In genomic region chr9:110543631-110544051, GRCh38 we compare ENCODE assay signal across 16 cellular contexts. TPM values are rescaled to one million over a fixed set of nuclear protein-coding genes. Genes with fewer than 3 reads are reported as not detected.
DNase-seq lines count a peak whose midpoint lies in the region; ATAC-seq and TF ChIP-seq lines count a peak whose summit lies in the region.
"Had no signal": no experiment of that assay in that cellular context is flagged by ENCODE, and none has a peak within 500 bp of the region (broad histone marks: within the 10 kb centered on the region; RNA-seq: fewer than 3 reads in every experiment).

No MANE protein-coding gene starts in this region.

- H2BK12ac ChIP-seq in H9 (ENCODE audit: insufficient read length, low read depth, low read length), result no peak overlapping the region

- no peak overlapping the region for H2AK5ac ChIP-seq in H9 (ENCODE audit: insufficient read length, low read length)

- H2BK5ac ChIP-seq in H9 (ENCODE audit: insufficient read length, low read length), result no peak overlapping the region

- H4K8ac ChIP-seq in H9 (replicated peaks; ENCODE audit: insufficient read length, low read depth, low read length), result no peak overlapping the region

- no peak overlapping the region for H3K18ac ChIP-seq in H9 (ENCODE audit: insufficient read length, low read depth, low read length)

- H3K4me1 Mint-ChIP-seq in H9, result no peaks in the 10 kb centered on the region
- H3K4me1 Mint-ChIP-seq: activated CD4-positive, alpha-beta T cell treated with anti-CD3 and anti-CD28 coated beads for 36 hours; CD4-positive, alpha-beta memory T cell; stimulated activated memory B cell treated with anti-CD40 and anti-IgM and Interleukin-4, amounts not matched to agents 10 μg/mL and 1 μg/mL and 100 μg/mL, for 72 hours had no signal

- H4K91ac ChIP-seq in H9 (ENCODE audit: insufficient read length, low read depth, low read length), result no peak overlapping the region

- H2BK20ac ChIP-seq in H9 (ENCODE audit: low read depth, low read length, poor library complexity, severe bottlenecking), result no peak overlapping the region

- in situ Hi-C loops in gastrocnemius medialis (cut with MboI; ENCODE audit: low sequenced_read_pairs in 4 of 4), result loop anchor here in 1 of 4 donors (10.0 kb wide), 1 partner anchor 59 kb away; no protein-coding TSS in a partner anchor

- peak in 5 of 8 donors; percentile 20 to 52 (median 40) for ATAC-seq in heart right ventricle
- no peak for ATAC-seq in gastrocnemius medialis
- ATAC-seq in GM21619 (IDR thresholded peaks at IDR 0.05; ENCODE audit: unreplicated experiment), result no peak
- ATAC-seq in activated naive CD4-positive, alpha-beta T cell treated with anti-CD3 and anti-CD28 coated beads, Interleukin-2, amount 50 U/mL, for 72 hours, result no peak
- ATAC-seq: activated CD4-positive, alpha-beta T cell treated with anti-CD3 and anti-CD28 coated beads for 36 hours; esophagus mucosa; stimulated activated memory B cell treated with anti-CD40 and anti-IgM and Interleukin-4, amounts not matched to agents 10 μg/mL and 1 μg/mL and 100 μg/mL, for 72 hours had no signal

- H3K4me3 ChIP-seq in adipocyte (ENCODE audit: low read length), result no peak overlapping the region
- H3K4me3 ChIP-seq in heart right ventricle, result no peak overlapping the region
- H3K4me3 ChIP-seq in gastrocnemius medialis, result no peak overlapping the region
- H3K4me3 ChIP-seq: cardiac muscle cell had no signal

- TF ChIP-seq CTCF in H9 (conservative IDR thresholded peaks at IDR 0.05), result no peak
- TF ChIP-seq CTCF in heart right ventricle (IDR thresholded peaks at IDR 0.05), result no peak
- TF ChIP-seq CTCF in gastrocnemius medialis (IDR thresholded peaks at IDR 0.05 in 4 of 5, conservative IDR thresholded peaks at IDR 0.05 in 1 of 5), result no peak

- H3K9me3 ChIP-seq in H9 (ENCODE audit: control insufficient read depth, low read depth, low read length), result no peaks in the 10 kb centered on the region
- H3K9me3 ChIP-seq in adipocyte (ENCODE audit: control insufficient read depth, low read length), result no peaks in the 10 kb centered on the region
- no peaks in the 10 kb centered on the region for H3K9me3 ChIP-seq in heart right ventricle
- H3K9me3 ChIP-seq in gastrocnemius medialis, result no peaks in the 10 kb centered on the region

- no peaks in the 10 kb centered on the region for H3K79me1 ChIP-seq in H9 (ENCODE audit: insufficient read depth, low read depth, low read length, poor library complexity, severe bottlenecking)

- DNase-seq in H9, result peak; percentile 36
- no peak for DNase-seq in adipocyte (ENCODE audit: low read depth)
- peak; percentile 12 to 25 for DNase-seq in heart right ventricle
- DNase-seq in gastrocnemius medialis, result no peak
- DNase-seq in AML-193 (lab: John Stamatoyannopoulos, UW), result no peak
- DNase-seq in activated naive CD4-positive, alpha-beta T cell treated with anti-CD3 and anti-CD28 coated beads, Interleukin-2, amount 50 U/mL, for 72 hours (ENCODE audit: low spot score in 2 of 2), result no peak
- DNase-seq in stimulated activated CD4-positive, alpha-beta T cell treated with anti-CD3 and anti-CD28 coated beads, Interleukin-2, amount 100 ng/mL, for 24 hours, result no peak
- DNase-seq: activated CD4-positive, alpha-beta T cell treated with anti-CD3 and anti-CD28 coated beads for 36 hours; CD4-positive, alpha-beta memory T cell; islet precursor cell; stimulated activated CD4-positive, alpha-beta T cell treated with anti-CD3 and anti-CD28 coated beads, Interleukin-1b, Interleukin-23, amount 100 ng/mL, for 48 hours; SW 1271 had no signal

- no CpG with 5 or more reads among the region's 2 CpGs for WGBS in H9 (ENCODE audit: extremely low coverage, insufficient read length, low lambda C conversion rate)
- 40 to 59% methylated on average over 2 of the region's 2 CpGs for WGBS in heart right ventricle, 2 donors

- H3K9ac ChIP-seq in H9 (ENCODE audit: extremely low read depth, insufficient read length, low read length), result no peak overlapping the region
- H3K9ac ChIP-seq in adipocyte (ENCODE audit: low read length), result peak overlapping the region; percentile 46

- H3K27ac Mint-ChIP-seq in H9, result no peak overlapping the region
- no peak overlapping the region for H3K27ac Mint-ChIP-seq in activated naive CD4-positive, alpha-beta T cell treated with anti-CD3 and anti-CD28 coated beads, Interleukin-2, amount 50 U/mL, for 72 hours
- H3K27ac Mint-ChIP-seq: activated CD4-positive, alpha-beta T cell treated with anti-CD3 and anti-CD28 coated beads for 36 hours; CD4-positive, alpha-beta memory T cell; stimulated activated memory B cell treated with anti-CD40 and anti-IgM and Interleukin-4, amounts not matched to agents 10 μg/mL and 1 μg/mL and 100 μg/mL, for 72 hours had no signal

- no peak overlapping the region for H3K27ac ChIP-seq in H9 (ENCODE audit: insufficient read length, low read depth, low read length)
- peak overlapping the region in 7 of 10 donors; percentile 6 to 84 (median 49) for H3K27ac ChIP-seq in heart right ventricle
- peak overlapping the region in 3 of 4 donors; percentile 6 to 20 (median 12) for H3K27ac ChIP-seq in gastrocnemius medialis
- H3K27ac ChIP-seq: cardiac muscle cell had no signal

- no peak overlapping the region for H3K4ac ChIP-seq in H9 (ENCODE audit: low read depth, low read length)

- no peaks in the 10 kb centered on the region for H3K36me3 Mint-ChIP-seq in H9 (ENCODE audit: insufficient read depth in 1 of 3, low read depth in 3 of 3)
- no peaks in the 10 kb centered on the region for H3K36me3 Mint-ChIP-seq in activated naive CD4-positive, alpha-beta T cell treated with anti-CD3 and anti-CD28 coated beads, Interleukin-2, amount 50 U/mL, for 72 hours
- H3K36me3 Mint-ChIP-seq: CD4-positive, alpha-beta memory T cell; stimulated activated memory B cell treated with anti-CD40 and anti-IgM and Interleukin-4, amounts not matched to agents 10 μg/mL and 1 μg/mL and 100 μg/mL, for 72 hours had no signal

- H3K36me3 ChIP-seq in adipocyte (ENCODE audit: control insufficient read depth, insufficient read depth, low read length, severe bottlenecking) (peaks cover 65% of the 10 kb centered on the region), heart right ventricle (no peaks in the 10 kb centered on the region), gastrocnemius medialis (no peaks in the 10 kb centered on the region)
- H3K36me3 ChIP-seq: cardiac muscle cell had no signal

- no peaks in the 10 kb centered on the region for H3K79me2 ChIP-seq in H9 (ENCODE audit: insufficient read depth, low read length)

- H4K5ac ChIP-seq in H9 (ENCODE audit: insufficient read length, low read depth, low read length), result no peak overlapping the region

- peak overlapping the region; percentile 82 for H2AFZ ChIP-seq in H9 (ENCODE audit: low read length)

- intact Hi-C loops in heart right ventricle (cut with DNase I), result no loop called here
- intact Hi-C loops in gastrocnemius medialis (cut with DNase I; ENCODE audit: low total_unique reads), result no loop called here

- no peak overlapping the region for H3T11ph ChIP-seq in H9 (ENCODE audit: low read length)

- H3K4me2 ChIP-seq in H9 (ENCODE audit: insufficient read depth, insufficient read length, low read length), result no peak overlapping the region

- H3K14ac ChIP-seq in H9 (ENCODE audit: insufficient read depth, low read length), result no peak overlapping the region

- no peaks in the 10 kb centered on the region for H3K27me3 ChIP-seq in H9 (ENCODE audit: insufficient read depth, low read length)
- no peaks in the 10 kb centered on the region for H3K27me3 ChIP-seq in adipocyte (replicated peaks; ENCODE audit: control insufficient read depth, insufficient read depth, low read length)
- no peaks in the 10 kb centered on the region for H3K27me3 ChIP-seq in heart right ventricle
- H3K27me3 ChIP-seq in gastrocnemius medialis, result no peaks in the 10 kb centered on the region
- H3K27me3 ChIP-seq: cardiac muscle cell had no signal

- no peak overlapping the region for H3K23ac ChIP-seq in H9 (ENCODE audit: insufficient read length, low read depth, low read length)

- H2BK15ac ChIP-seq in H9 (ENCODE audit: low read depth, low read length), result no peak overlapping the region

- H3K9me3 Mint-ChIP-seq in H9, result no peaks in the 10 kb centered on the region
- no peaks in the 10 kb centered on the region for H3K9me3 Mint-ChIP-seq in activated naive CD4-positive, alpha-beta T cell treated with anti-CD3 and anti-CD28 coated beads, Interleukin-2, amount 50 U/mL, for 72 hours
- H3K9me3 Mint-ChIP-seq: CD4-positive, alpha-beta memory T cell; stimulated activated memory B cell treated with anti-CD40 and anti-IgM and Interleukin-4, amounts not matched to agents 10 μg/mL and 1 μg/mL and 100 μg/mL, for 72 hours had no signal

- no peak overlapping the region for H3K56ac ChIP-seq in H9 (ENCODE audit: insufficient read length, low read depth, low read length)

- H3K4me1 ChIP-seq in H9 (ENCODE audit: insufficient read depth, low read length) (peaks cover 2% of the 10 kb centered on the region; the same call in 1 of the 2 replicates), adipocyte (ENCODE audit: control insufficient read depth, insufficient read depth, low read length) (peaks cover 75% of the 10 kb centered on the region), heart right ventricle (peaks cover 0 to 39% (median 8%) of the 10 kb centered on the region in 9 donors), gastrocnemius medialis (peaks cover 0 to 5% of the 10 kb centered on the region in 2 donors)

- H2BK120ac ChIP-seq in H9 (ENCODE audit: low read depth, low read length, poor library complexity, severe bottlenecking), result no peak overlapping the region

- no peak overlapping the region for H3K4me3 Mint-ChIP-seq in H9
- H3K4me3 Mint-ChIP-seq: activated CD4-positive, alpha-beta T cell treated with anti-CD3 and anti-CD28 coated beads for 36 hours; CD4-positive, alpha-beta memory T cell; stimulated activated memory B cell treated with anti-CD40 and anti-IgM and Interleukin-4, amounts not matched to agents 10 μg/mL and 1 μg/mL and 100 μg/mL, for 72 hours had no signal

- no peaks in the 10 kb centered on the region for H3K27me3 Mint-ChIP-seq in H9 (ENCODE audit: low read depth)
- H3K27me3 Mint-ChIP-seq: stimulated activated memory B cell treated with anti-CD40 and anti-IgM and Interleukin-4, amounts not matched to agents 10 μg/mL and 1 μg/mL and 100 μg/mL, for 72 hours had no signal

- no peaks in the 10 kb centered on the region for H3K23me2 ChIP-seq in H9 (ENCODE audit: insufficient read length, low read depth, low read length, poor library complexity, severe bottlenecking)

- H4K20me1 ChIP-seq in H9 (ENCODE audit: control insufficient read depth, insufficient read depth, insufficient read length), result no peaks in the 10 kb centered on the region

- no peak for TF ChIP-seq POLR2A in gastrocnemius medialis (IDR thresholded peaks at IDR 0.05)

RNA-seq across cellular contexts. Expression of gene SVEP1, which starts 35.9 kb away (rescaled TPM):
- 0.17 and 0.24 TPM in 2 replicates for total RNA-seq in H9 (2021)
- total RNA-seq in heart right ventricle, result 10 to 100 TPM in 2 of 10 donors, 1 to 10 TPM in 8; 3.7 to 16.4 (median 7.2) TPM
- under 1 TPM; 0.66 to 0.83 TPM for polyA plus RNA-seq in heart right ventricle
- total RNA-seq in gastrocnemius medialis, result 10 to 100 TPM in 1 of 4 donors, 1 to 10 TPM in 3; 3.8 to 10.3 (median 6.5) TPM
- under 1 TPM; 0.07 to 0.10 TPM for total RNA-seq in activated naive CD4-positive, alpha-beta T cell treated with anti-CD3 and anti-CD28 coated beads, Interleukin-2, amount 50 U/mL, for 72 hours
- total RNA-seq: activated CD4-positive, alpha-beta T cell treated with anti-CD3 and anti-CD28 coated beads for 36 hours; CD4-positive, alpha-beta memory T cell had no signal
- polyA plus RNA-seq: CD4-positive, alpha-beta memory T cell had no signal

Comparison
In these comparisons a context has a peak if more than half of its experiments do, and no peak if none do; other contexts are left out.
1. DNase-seq: peak in H9 (single experiment) and heart right ventricle (2 of 2); none in adipocyte (single experiment), gastrocnemius medialis (0 of 2), AML-193 (0 of 2), activated naive CD4-positive, alpha-beta T cell treated with anti-CD3 and anti-CD28 coated beads, Interleukin-2, amount 50 U/mL, for 72 hours (0 of 2) and stimulated activated CD4-positive, alpha-beta T cell treated with anti-CD3 and anti-CD28 coated beads, Interleukin-2, amount 100 ng/mL, for 24 hours (0 of 2).
2. ATAC-seq: peak in heart right ventricle (5 of 8); none in gastrocnemius medialis (0 of 2), GM21619 (single experiment) and activated naive CD4-positive, alpha-beta T cell treated with anti-CD3 and anti-CD28 coated beads, Interleukin-2, amount 50 U/mL, for 72 hours (0 of 2).